In genomic region chr17:27752831-27753583, GRCh38 we compare ENCODE assay signal across 9 cellular contexts. TPM values are rescaled to one million over a fixed set of nuclear protein-coding genes. Genes with fewer than 3 reads are reported as not detected.
DNase-seq lines count a peak whose midpoint lies in the region; ATAC-seq, FAIRE-seq and TF ChIP-seq lines count a peak whose summit lies in the region.
"Not testable (repeated sequence)": the region's sequence is repeated elsewhere in the genome, so short reads cannot be mapped to it uniquely, and the experiment has no call there.
"Had no signal": no experiment of that assay in that cellular context is flagged by ENCODE, and none has a peak within 500 bp of the region (broad histone marks: within the 10 kb centered on the region; RNA-seq: fewer than 3 reads in every experiment).

No MANE protein-coding gene starts in this region.

- not testable (repeated sequence) for H3K14ac ChIP-seq in IMR-90 (replicated peaks; ENCODE audit: low read depth, low read length)

- not testable (repeated sequence) for H3K56ac ChIP-seq in IMR-90 (ENCODE audit: extremely low read depth, insufficient read depth, low read length)

- not testable (repeated sequence) for TF ChIP-seq CTCF in DND-41 (IDR thresholded peaks at IDR 0.05; ENCODE audit: borderline replicate concordance, extremely low read depth, low read length, poor library complexity, severe bottlenecking); IMR-90 (conservative IDR thresholded peaks at IDR 0.05; ENCODE audit: low read depth, low read length); left lung (IDR thresholded peaks at IDR 0.05); pancreas (IDR thresholded peaks at IDR 0.05)
- peak; percentile 30 for TF ChIP-seq CTCF in endothelial cell (IDR thresholded peaks at IDR 0.05; ENCODE audit: unreplicated experiment)

- CTCF ChIA-PET in IMR-90 (lab: Yijun Ruan, JAX): interaction anchor here (0.7 kb wide), 1 partner anchor 51 kb away, joined by 3 read pairs; no protein-coding TSS in a partner anchor

- not testable (repeated sequence) for H4K20me1 ChIP-seq in DND-41 (ENCODE audit: insufficient read depth, low read length); IMR-90 (ENCODE audit: insufficient read depth, low read length)

- H3K9me3 Mint-ChIP-seq in activated T-cell treated with anti-CD3 and anti-CD28 coated beads, Interleukin-2, amount 50 U/mL, for 72 hours; endothelial cell (ENCODE audit: unreplicated experiment): not testable (repeated sequence)

- FAIRE-seq in pancreas (lab: Jason Lieb, UNC): not testable (repeated sequence)

- H2BK20ac ChIP-seq in IMR-90 (ENCODE audit: low read depth, low read length): not testable (repeated sequence)

- H3K4me2 ChIP-seq in DND-41 (ENCODE audit: insufficient read depth, low read length); IMR-90 (ENCODE audit: low read depth, low read length): not testable (repeated sequence)

- ATAC-seq in DND-41 (ENCODE audit: insufficient read depth, low read depth): peak; percentile 65; the same call in 2 of the 3 replicates
- peak; percentile 53 for ATAC-seq in IMR-90 (ENCODE audit: low read depth)
- peak; percentile 71 for ATAC-seq in T-helper 17 cell
- peak; percentile 63 to 68 for ATAC-seq in activated T-cell treated with anti-CD3 and anti-CD28 coated beads, Interleukin-2, amount 50 U/mL, for 72 hours (replicated peaks in 1 of 2)
- peak; percentile 43 for ATAC-seq in left lung
- peak in 3 of 4 donors; percentile 29 to 57 (median 45) for ATAC-seq in pancreas

- not testable (repeated sequence) for H3K79me1 ChIP-seq in IMR-90 (ENCODE audit: low read depth in 1 of 2, low read length in 2 of 2)

- not testable (repeated sequence) for H2BK5ac ChIP-seq in IMR-90 (ENCODE audit: low read depth, low read length, poor library complexity, severe bottlenecking)

- not testable (repeated sequence) for H3K4me1 ChIP-seq in DND-41 (ENCODE audit: insufficient read depth, low read length); IMR-90 (ENCODE audit: control insufficient read depth, insufficient read depth, low read length); left lung; pancreas

- not testable (repeated sequence) for DNase-seq in DND-41; IMR-90; T-helper 17 cell; activated T-cell treated with anti-CD3 and anti-CD28 coated beads, Interleukin-2, amount 50 U/mL, for 72 hours; endothelial cell (ENCODE audit: low spot score); left lung; pancreas

- not testable (repeated sequence) for H4K91ac ChIP-seq in IMR-90 (ENCODE audit: insufficient read depth, low read depth, low read length)

- in situ Hi-C loops in IMR-90 (cut with MboI; ENCODE audit: low sequenced_read_pairs): loop anchor here (25.0 kb wide), 1 partner anchor 516 kb away; no protein-coding TSS in a partner anchor

- BruUV-seq in IMR-90 (replicated peaks; lab: Mats Ljungman, UMichigan): not testable (repeated sequence)

- not testable (repeated sequence) for H3K4me3 ChIP-seq in DND-41 (ENCODE audit: low read depth in 1 of 2, low read length in 2 of 2); IMR-90 (ENCODE audit: insufficient read depth, low read depth, low read length); left lung; pancreas

- TF ChIP-seq RAD21 in IMR-90 (IDR thresholded peaks at IDR 0.05; ENCODE audit: low read length): not testable (repeated sequence)

- not testable (repeated sequence) for H3K4me3 Mint-ChIP-seq in T-helper 17 cell; activated T-cell treated with anti-CD3 and anti-CD28 coated beads, Interleukin-2, amount 50 U/mL, for 72 hours; endothelial cell (ENCODE audit: unreplicated experiment)

- H3K9me3 ChIP-seq in DND-41 (ENCODE audit: insufficient read depth, low read length, severe bottlenecking); IMR-90 (ENCODE audit: control insufficient read depth, insufficient read depth, low read length); T-helper 17 cell (ENCODE audit: control insufficient read depth, low read length, poor library complexity, severe bottlenecking); left lung; pancreas: not testable (repeated sequence)

- H3K9ac ChIP-seq in DND-41 (ENCODE audit: low read depth, low read length); IMR-90 (ENCODE audit: low read depth, low read length): not testable (repeated sequence)

- H2BK15ac ChIP-seq in IMR-90 (ENCODE audit: low read depth, low read length): not testable (repeated sequence)

- not testable (repeated sequence) for H2AK5ac ChIP-seq in IMR-90 (ENCODE audit: low read depth, low read length)

- intact Hi-C loops in IMR-90 (cut with micrococcal nuclease); pancreas (cut with DNase I): not testable (repeated sequence)
- intact Hi-C loops in left lung (cut with DNase I): loop anchor here in 1 of 2 donors (10.0 kb wide), 1 partner anchor 98 kb away; no protein-coding TSS in a partner anchor

- not testable (repeated sequence) for H3K27me3 Mint-ChIP-seq in T-helper 17 cell; activated T-cell treated with anti-CD3 and anti-CD28 coated beads, Interleukin-2, amount 50 U/mL, for 72 hours (ENCODE audit: low read depth); endothelial cell (ENCODE audit: unreplicated experiment)

- H3K36me3 ChIP-seq in DND-41 (ENCODE audit: insufficient read depth, low read length); IMR-90 (ENCODE audit: control insufficient read depth, insufficient read depth, low read length); left lung; pancreas: not testable (repeated sequence)

- H3K18ac ChIP-seq in IMR-90 (ENCODE audit: low read depth, low read length): not testable (repeated sequence)

- H3K27ac ChIP-seq in DND-41 (ENCODE audit: low read length); IMR-90 (ENCODE audit: insufficient read depth, low read length); left lung; pancreas: not testable (repeated sequence)

- not testable (repeated sequence) for TF ChIP-seq POLR2A in IMR-90 (IDR thresholded peaks at IDR 0.05; ENCODE audit: low read depth, low read length)

- not testable (repeated sequence) for H3K4ac ChIP-seq in IMR-90 (ENCODE audit: low read depth, low read length)

- H4K8ac ChIP-seq in IMR-90 (ENCODE audit: low read depth in 2 of 2, low read length in 2 of 2): not testable (repeated sequence)

- H3K36me3 Mint-ChIP-seq in T-helper 17 cell (ENCODE audit: low read depth); activated T-cell treated with anti-CD3 and anti-CD28 coated beads, Interleukin-2, amount 50 U/mL, for 72 hours (ENCODE audit: insufficient read depth in 2 of 2); endothelial cell (ENCODE audit: low read depth, unreplicated experiment): not testable (repeated sequence)

- peak overlapping the region; percentile 8 for H3K27ac Mint-ChIP-seq in T-helper 17 cell
- not testable (repeated sequence) for H3K27ac Mint-ChIP-seq in activated T-cell treated with anti-CD3 and anti-CD28 coated beads, Interleukin-2, amount 50 U/mL, for 72 hours; endothelial cell (ENCODE audit: unreplicated experiment)

- H3K4me1 Mint-ChIP-seq in T-helper 17 cell; activated T-cell treated with anti-CD3 and anti-CD28 coated beads, Interleukin-2, amount 50 U/mL, for 72 hours (ENCODE audit: low read depth): not testable (repeated sequence)
- H3K4me1 Mint-ChIP-seq in endothelial cell (ENCODE audit: unreplicated experiment): peaks cover 15% of the 10 kb centered on the region

- POLR2A ChIA-PET in IMR-90 (lab: Charles Lee; ENCODE audit: unreplicated experiment): not testable (repeated sequence)

- H2BK120ac ChIP-seq in IMR-90 (ENCODE audit: low read depth, low read length): not testable (repeated sequence)

- no CpG with 5 or more reads among the region's 19 CpGs for WGBS in IMR-90 (ENCODE audit: extremely low coverage in 2 of 2, insufficient read length in 1 of 2), 2 experiments
- 59 to 73% methylated on average over 7 to 9 of the region's 19 CpGs for WGBS in pancreas, 2 donors

- not testable (repeated sequence) for H3K23ac ChIP-seq in IMR-90 (ENCODE audit: low read depth, low read length)

- H3K27me3 ChIP-seq in DND-41 (ENCODE audit: insufficient read depth, low read length, poor library complexity); IMR-90 (ENCODE audit: control insufficient read depth, insufficient read depth, low read length); left lung; pancreas: not testable (repeated sequence)

- H2AFZ ChIP-seq in DND-41 (ENCODE audit: low read depth, low read length); IMR-90 (replicated peaks; ENCODE audit: low read length, poor library complexity): not testable (repeated sequence)

- H2AK9ac ChIP-seq in IMR-90 (replicated peaks; ENCODE audit: low read depth, low read length, poor library complexity): not testable (repeated sequence)

- H3K9me1 ChIP-seq in IMR-90 (ENCODE audit: insufficient read depth, low read length): not testable (repeated sequence)

- H4K5ac ChIP-seq in IMR-90 (ENCODE audit: low read depth, low read length): not testable (repeated sequence)

- dilution Hi-C loops in IMR-90 (cut with HindIII; ENCODE audit: low sequenced_read_pairs, unreplicated experiment): not testable (repeated sequence)

- H3K79me2 ChIP-seq in DND-41 (ENCODE audit: insufficient read depth, low read length): not testable (repeated sequence)

RNA-seq across cellular contexts. Expression of gene NOS2, which starts 47.3 kb away (rescaled TPM):
- total RNA-seq in IMR-90 (2012; rRNA removed): under 0.01 TPM in 1 of 2 replicates, not detected in the other
- polyA plus RNA-seq in IMR-90 (2012; rRNA removed): 0.03 TPM in 1 of 2 replicates, not detected in the other
- 0.01 TPM in 1 of 2 replicates, not detected in the other for polyA plus RNA-seq in IMR-90 (2012; cell fraction: cytosol; rRNA removed)
- 0.03 TPM in 1 of 2 replicates, not detected in the other for polyA plus RNA-seq in IMR-90 (2012; cell fraction: nucleus; rRNA removed; ENCODE audit: low replicate concordance)
- under 1 TPM in 1 of 2 donors, not detected in 1; 0.07 TPM for total RNA-seq in T-helper 17 cell
- under 1 TPM; 0.05 to 0.14 TPM for total RNA-seq in activated T-cell treated with anti-CD3 and anti-CD28 coated beads, Interleukin-2, amount 50 U/mL, for 72 hours
- 1.3 TPM for total RNA-seq in endothelial cell (ENCODE audit: unreplicated experiment)
- total RNA-seq in left lung: under 1 TPM; 0.34 to 0.70 TPM
- under 1 TPM in 5 of 6 donors, not detected in 1; 0.03 to 0.43 (median 0.06) TPM for total RNA-seq in pancreas
- under 1 TPM; 0.08 to 0.38 TPM for polyA plus RNA-seq in pancreas
- total RNA-seq: activated CD4-positive, alpha-beta T cell treated with anti-CD3 and anti-CD28 coated beads, Interleukin-2, amount 10 ng/mL, durations not matched to agents 7 days and 5 days; Calu3 had no signal
